Comparison of ENCODE assay signal across 15 cellular contexts in genomic region chr12:39124768-39125167, GRCh38.
DNase-seq lines count a peak whose midpoint lies in the region; ATAC-seq and TF ChIP-seq lines count a peak whose summit lies in the region.
"Had no signal": no experiment of that assay in that cellular context is flagged by ENCODE, and none has a peak within 500 bp of the region (broad histone marks: within the 10 kb centered on the region; RNA-seq: fewer than 3 reads in every experiment).

No MANE protein-coding gene starts in this region.

- no peak overlapping the region for H4K5ac ChIP-seq in H9 (ENCODE audit: insufficient read length, low read depth, low read length)

- no peaks in the 10 kb centered on the region for H3K9me3 ChIP-seq in H9 (ENCODE audit: control insufficient read depth, low read depth, low read length)
- H3K9me3 ChIP-seq in neural progenitor cell (ENCODE audit: low read depth) = no peaks in the 10 kb centered on the region

- no peak overlapping the region for H3K14ac ChIP-seq in H9 (ENCODE audit: insufficient read depth, low read length)

- H3K56ac ChIP-seq in H9 (ENCODE audit: insufficient read length, low read depth, low read length) = no peak overlapping the region

- TF ChIP-seq CTCF in H9 (conservative IDR thresholded peaks at IDR 0.05) (no peak), WTC11 (IDR thresholded peaks at IDR 0.05) (no peak), neural progenitor cell (IDR thresholded peaks at IDR 0.05) (no peak), type B pancreatic cell (conservative IDR thresholded peaks at IDR 0.05) (no peak)

- H3F3A ChIP-seq in neural progenitor cell (ENCODE audit: low read depth) = no peaks in the 10 kb centered on the region

- peaks cover 6% of the 10 kb centered on the region; the same call in 1 of the 2 replicates for H3K4me1 ChIP-seq in H9 (ENCODE audit: insufficient read depth, low read length)
- peaks cover 8% of the 10 kb centered on the region for H3K4me1 ChIP-seq in neural progenitor cell

- H2BK20ac ChIP-seq in H9 (ENCODE audit: low read depth, low read length, poor library complexity, severe bottlenecking) = no peak overlapping the region

- H3K23ac ChIP-seq in H9 (ENCODE audit: insufficient read length, low read depth, low read length) = no peak overlapping the region

- H4K20me1 ChIP-seq in H9 (ENCODE audit: control insufficient read depth, insufficient read depth, insufficient read length) = no peaks in the 10 kb centered on the region
- H4K20me1 ChIP-seq in neural progenitor cell (ENCODE audit: low read depth) = no peaks in the 10 kb centered on the region

- no peaks in the 10 kb centered on the region for H3K79me2 ChIP-seq in H9 (ENCODE audit: insufficient read depth, low read length)
- H3K79me2 ChIP-seq in neural progenitor cell (ENCODE audit: low read depth) = no peaks in the 10 kb centered on the region

- H3K9ac ChIP-seq in H9 (ENCODE audit: extremely low read depth, insufficient read length, low read length) (no peak overlapping the region), neural progenitor cell (no peak overlapping the region)

- H3K27ac Mint-ChIP-seq in H9 (no peak overlapping the region; a peak in 1 of 7 replicates), WTC11 (no peak overlapping the region), neural progenitor cell (no peak overlapping the region), type B pancreatic cell (no peak overlapping the region), T-cell (no peak overlapping the region)
- H3K27ac Mint-ChIP-seq: CD4-positive, alpha-beta memory T cell had no signal

- peak; percentile 48 for DNase-seq in H9
- DNase-seq in WTC11 (ENCODE audit: low spot score) = peak; percentile 19
- DNase-seq in neural progenitor cell (ENCODE audit: low spot score) = peak; percentile 9
- DNase-seq in type B pancreatic cell (ENCODE audit: extremely low spot score, unreplicated experiment) = no peak
- no peak for DNase-seq in T-cell
- DNase-seq in NCI-H748 treated with DMSO at 0.1 percent for 48 hours (lab: John Stamatoyannopoulos, UW) = no peak
- DNase-seq in T1000 (lab: John Stamatoyannopoulos, UW) = no peak
- DNase-seq: C1 segment of cervical spinal cord; Calu3; CD4-positive, alpha-beta memory T cell; COR-L47; DMS53; DMS79 treated with DMSO at 0.1 percent for 48 hours; H7 had no signal

- WGBS in H9 (ENCODE audit: extremely low coverage, insufficient read length, low lambda C conversion rate) = no CpG with 5 or more reads among the region's 6 CpGs

- H4K8ac ChIP-seq in H9 (replicated peaks; ENCODE audit: insufficient read length, low read depth, low read length) = no peak overlapping the region

- no peak overlapping the region for H3K27ac ChIP-seq in H9 (ENCODE audit: insufficient read length, low read depth, low read length)
- H3K27ac ChIP-seq in neural progenitor cell = no peak overlapping the region

- H3K27me3 ChIP-seq in H9 (ENCODE audit: insufficient read depth, low read length) (no peaks in the 10 kb centered on the region), neural progenitor cell (no peaks in the 10 kb centered on the region)

- POLR2A ChIA-PET in WTC11 (lab: Charles Lee) = no interaction called here
- POLR2A ChIA-PET in T-cell (lab: Charles Lee) = interaction anchor here in 1 of 2 donors (0.6 kb wide), 1 partner anchor 167 kb away, joined by 6 read pairs; no protein-coding TSS in a partner anchor

- peaks cover 0 to 6% (median 0%) of the 10 kb centered on the region in 3 experiments; a peak in 3 of 7 replicates for H3K36me3 Mint-ChIP-seq in H9 (ENCODE audit: insufficient read depth in 1 of 3, low read depth in 3 of 3)
- H3K36me3 Mint-ChIP-seq in WTC11 = peaks cover 8% of the 10 kb centered on the region
- H3K36me3 Mint-ChIP-seq in neural progenitor cell = peaks cover 8% of the 10 kb centered on the region
- H3K36me3 Mint-ChIP-seq in type B pancreatic cell = no peaks in the 10 kb centered on the region
- no peaks in the 10 kb centered on the region for H3K36me3 Mint-ChIP-seq in T-cell
- H3K36me3 Mint-ChIP-seq: CD4-positive, alpha-beta memory T cell had no signal

- H2BK15ac ChIP-seq in H9 (ENCODE audit: low read depth, low read length) = no peak overlapping the region

- H3K23me2 ChIP-seq in H9 (ENCODE audit: insufficient read length, low read depth, low read length, poor library complexity, severe bottlenecking) = no peaks in the 10 kb centered on the region

- CTCF ChIA-PET in WTC11 (lab: Charles Lee) (interaction anchor here (1.4 to 1.7 kb wide), 2 partner anchors 148 to 218 kb away, joined by 3 to 8 read pairs; no protein-coding TSS in a partner anchor), T-cell (lab: Charles Lee) (no interaction called here)

- ATAC-seq in WTC11 (no peak), T-cell (replicated peaks in 1 of 4) (no peak)
- ATAC-seq: HCT116 had no signal

- no peak overlapping the region for H2BK5ac ChIP-seq in H9 (ENCODE audit: insufficient read length, low read length)

- no peak overlapping the region for H3T11ph ChIP-seq in H9 (ENCODE audit: low read length)

- H2AFZ ChIP-seq in H9 (ENCODE audit: low read length) (no peak overlapping the region), neural progenitor cell (replicated peaks) (no peak overlapping the region)

- H3K4me3 Mint-ChIP-seq in H9 = no peak overlapping the region
- no peak overlapping the region for H3K4me3 Mint-ChIP-seq in WTC11
- H3K4me3 Mint-ChIP-seq in neural progenitor cell = no peak overlapping the region
- no peak overlapping the region for H3K4me3 Mint-ChIP-seq in type B pancreatic cell
- H3K4me3 Mint-ChIP-seq in T-cell = no peak overlapping the region
- H3K4me3 Mint-ChIP-seq: CD4-positive, alpha-beta memory T cell had no signal

- H3K4ac ChIP-seq in H9 (ENCODE audit: low read depth, low read length) = no peak overlapping the region

- H3K4me1 Mint-ChIP-seq in H9 (peaks cover 34 to 38% of the 10 kb centered on the region in 2 experiments), WTC11 (peaks cover 42% of the 10 kb centered on the region), neural progenitor cell (peaks cover 42% of the 10 kb centered on the region), type B pancreatic cell (ENCODE audit: unreplicated experiment) (peaks cover 7% of the 10 kb centered on the region), T-cell (no peaks in the 10 kb centered on the region)
- H3K4me1 Mint-ChIP-seq: CD4-positive, alpha-beta memory T cell had no signal

- no peak overlapping the region for H2BK120ac ChIP-seq in H9 (ENCODE audit: low read depth, low read length, poor library complexity, severe bottlenecking)

- H3K4me3 ChIP-seq in neural progenitor cell = no peak overlapping the region

- no peak overlapping the region for H3K18ac ChIP-seq in H9 (ENCODE audit: insufficient read length, low read depth, low read length)

- no peak overlapping the region for H2AK5ac ChIP-seq in H9 (ENCODE audit: insufficient read length, low read length)

- H3K9me3 Mint-ChIP-seq in H9 = peaks cover 7 to 8% of the 10 kb centered on the region in 2 experiments; a peak in 4 of 5 replicates
- peaks cover 16% of the 10 kb centered on the region for H3K9me3 Mint-ChIP-seq in WTC11
- H3K9me3 Mint-ChIP-seq in neural progenitor cell = peaks cover 7% of the 10 kb centered on the region
- H3K9me3 Mint-ChIP-seq in type B pancreatic cell = peaks cover 4% of the 10 kb centered on the region
- peaks cover 0 to 7% (median 3%) of the 10 kb centered on the region in 3 donors for H3K9me3 Mint-ChIP-seq in T-cell

- no peaks in the 10 kb centered on the region for H3K36me3 ChIP-seq in neural progenitor cell

- no peak overlapping the region for H3K4me2 ChIP-seq in H9 (ENCODE audit: insufficient read depth, insufficient read length, low read length)
- no peak overlapping the region for H3K4me2 ChIP-seq in neural progenitor cell

- H3K79me1 ChIP-seq in H9 (ENCODE audit: insufficient read depth, low read depth, low read length, poor library complexity, severe bottlenecking) = no peaks in the 10 kb centered on the region

- H3K27me3 Mint-ChIP-seq in H9 (ENCODE audit: low read depth) (no peaks in the 10 kb centered on the region), WTC11 (ENCODE audit: low read depth) (no peaks in the 10 kb centered on the region), neural progenitor cell (ENCODE audit: insufficient read depth, low read depth) (peaks cover 2% of the 10 kb centered on the region), type B pancreatic cell (no peaks in the 10 kb centered on the region), T-cell (no peaks in the 10 kb centered on the region)

- no peak overlapping the region for H4K91ac ChIP-seq in H9 (ENCODE audit: insufficient read length, low read depth, low read length)

- no peak overlapping the region for H2BK12ac ChIP-seq in H9 (ENCODE audit: insufficient read length, low read depth, low read length)

TF ChIP-seq in WTC11, 78 proteins besides CTCF, POLR2A, EP300 and RAD21 (continues in another document):
- TF ChIP-seq MXD4 (CRISPR knock-in tag; IDR thresholded peaks at IDR 0.05; ENCODE audit: borderline replicate concordance) (no peak), ZSCAN18 (CRISPR knock-in tag; IDR thresholded peaks at IDR 0.05) (no peak), NFATC4 (CRISPR knock-in tag; IDR thresholded peaks at IDR 0.05) (no peak), ZNF138 (CRISPR knock-in tag; conservative IDR thresholded peaks at IDR 0.05) (no peak), NR2C2 (CRISPR knock-in tag; IDR thresholded peaks at IDR 0.05) (no peak), JAZF1 (CRISPR knock-in tag; IDR thresholded peaks at IDR 0.05) (no peak), CREB1 (CRISPR knock-in tag; IDR thresholded peaks at IDR 0.05) (no peak)
- TF ChIP-seq, protein P1, sequence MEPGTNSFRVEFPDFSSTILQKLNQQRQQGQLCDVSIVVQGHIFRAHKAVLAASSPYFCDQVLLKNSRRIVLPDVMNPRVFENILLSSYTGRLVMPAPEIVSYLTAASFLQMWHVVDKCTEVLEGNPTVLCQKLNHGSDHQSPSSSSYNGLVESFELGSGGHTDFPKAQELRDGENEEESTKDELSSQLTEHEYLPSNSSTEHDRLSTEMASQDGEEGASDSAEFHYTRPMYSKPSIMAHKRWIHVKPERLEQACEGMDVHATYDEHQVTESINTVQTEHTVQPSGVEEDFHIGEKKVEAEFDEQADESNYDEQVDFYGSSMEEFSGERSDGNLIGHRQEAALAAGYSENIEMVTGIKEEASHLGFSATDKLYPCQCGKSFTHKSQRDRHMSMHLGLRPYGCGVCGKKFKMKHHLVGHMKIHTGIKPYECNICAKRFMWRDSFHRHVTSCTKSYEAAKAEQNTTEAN (CRISPR knock-in tag; IDR thresholded peaks at IDR 0.05) = no peak

Comparison
In these comparisons a context has a peak if more than half of its experiments do, and no peak if none do; other contexts are left out.
1. DNase-seq: peak in H9 (single experiment), WTC11 (single experiment) and neural progenitor cell (single experiment); none in type B pancreatic cell (single experiment), T-cell (0 of 34), NCI-H748 treated with DMSO at 0.1 percent for 48 hours (single experiment) and T1000 (single experiment).